13 cellular contexts compared by ENCODE assay signal in genomic region chr3:73786346-73786807, GRCh38.
A peak's percentile ranks its signal among the peaks of the same experiment; 100 is the strongest.
DNase-seq lines count a peak whose midpoint lies in the region; ATAC-seq and TF ChIP-seq lines count a peak whose summit lies in the region.
"Had no signal": no experiment of that assay in that cellular context is flagged by ENCODE, and none has a peak within 500 bp of the region (broad histone marks: within the 10 kb centered on the region; RNA-seq: fewer than 3 reads in every experiment).

No MANE protein-coding gene starts in this region.

- H3K4ac ChIP-seq in mesenchymal stem cell (ENCODE audit: low read depth in 1 of 2, low read length in 2 of 2), result no peak overlapping the region

- no peak overlapping the region for H2AFZ ChIP-seq in mesenchymal stem cell (ENCODE audit: low read depth, low read length)

- peak overlapping the region; percentile 87 for H3K27ac ChIP-seq in mesenchymal stem cell (ENCODE audit: low read length, poor library complexity, severe bottlenecking)
- H3K27ac ChIP-seq: HL-60 had no signal

- H3K4me1 ChIP-seq in mesenchymal stem cell (ENCODE audit: control insufficient read depth, insufficient read depth, low read depth, low read length), result peaks cover 2% of the 10 kb centered on the region

- no peak overlapping the region for H3K14ac ChIP-seq in mesenchymal stem cell (ENCODE audit: low read length in 2 of 2)

- peak; percentile 64 for DNase-seq in AG09319 (ENCODE audit: extremely low read depth, low read depth)
- DNase-seq in NCI-H69 (lab: John Stamatoyannopoulos, UW), result peak; percentile 8
- peak; percentile 73 to 87 for DNase-seq in dermis microvascular lymphatic vessel endothelial cell (ENCODE audit: low read depth in 2 of 2)
- peak; percentile 63 for DNase-seq in mesenchymal stem cell
- no peak for DNase-seq in activated T-cell treated with anti-CD3 and anti-CD28 coated beads, Interleukin-2, amount 50 U/mL, for 72 hours
- DNase-seq in cerebellum (ENCODE audit: low spot score), result no peak
- no peak for DNase-seq in stimulated activated CD4-positive, alpha-beta T cell treated with anti-CD3 and anti-CD28 coated beads, Interleukin-2, amount 100 ng/mL, for 24 hours
- no peak for DNase-seq in NK-92 (lab: John Stamatoyannopoulos, UW; ENCODE audit: unreplicated experiment)
- DNase-seq: activated T-cell treated with anti-CD3 and anti-CD28 coated beads for 4 hours; CD8-positive, alpha-beta T cell; NCI-H1436 treated with DMSO at 0.1 percent for 48 hours had no signal

- no peak overlapping the region for H4K91ac ChIP-seq in mesenchymal stem cell (ENCODE audit: low read length)

- no peak overlapping the region for H3K23ac ChIP-seq in mesenchymal stem cell (ENCODE audit: low read length in 2 of 2)

- no CpG with 5 or more reads among the region's 1 CpG for WGBS in mesenchymal stem cell

- no peak overlapping the region for H3K18ac ChIP-seq in mesenchymal stem cell (ENCODE audit: low read depth in 1 of 2, low read length in 2 of 2)

- no peak for ATAC-seq in activated T-cell treated with anti-CD3 and anti-CD28 coated beads, Interleukin-2, amount 50 U/mL, for 72 hours (replicated peaks in 1 of 2)
- ATAC-seq: CD8-positive, alpha-beta T cell had no signal

- no peak overlapping the region for H2BK15ac ChIP-seq in mesenchymal stem cell (ENCODE audit: low read depth, poor library complexity, severe bottlenecking)

- H3K9ac ChIP-seq in mesenchymal stem cell (ENCODE audit: low read length), result peak overlapping the region; percentile 77

- no peaks in the 10 kb centered on the region for H3K4me1 Mint-ChIP-seq in activated T-cell treated with anti-CD3 and anti-CD28 coated beads, Interleukin-2, amount 50 U/mL, for 72 hours (ENCODE audit: low read depth)
- H3K4me1 Mint-ChIP-seq: memory B cell had no signal

- no peak for TF ChIP-seq CTCF in AG09319 (IDR thresholded peaks at IDR 0.05; ENCODE audit: low read depth, low read length)

- H2BK5ac ChIP-seq in mesenchymal stem cell (ENCODE audit: low read depth, low read length, poor library complexity, severe bottlenecking), result no peak overlapping the region

- no peak overlapping the region for H3K27ac Mint-ChIP-seq in activated T-cell treated with anti-CD3 and anti-CD28 coated beads, Interleukin-2, amount 50 U/mL, for 72 hours
- H3K27ac Mint-ChIP-seq: CD8-positive, alpha-beta T cell; memory B cell had no signal

- H3K4me3 Mint-ChIP-seq in activated T-cell treated with anti-CD3 and anti-CD28 coated beads, Interleukin-2, amount 50 U/mL, for 72 hours, result no peak overlapping the region
- H3K4me3 Mint-ChIP-seq: CD8-positive, alpha-beta T cell; memory B cell had no signal

- H3K36me3 Mint-ChIP-seq in activated T-cell treated with anti-CD3 and anti-CD28 coated beads, Interleukin-2, amount 50 U/mL, for 72 hours (ENCODE audit: insufficient read depth in 2 of 2), result no peaks in the 10 kb centered on the region
- H3K36me3 Mint-ChIP-seq: CD8-positive, alpha-beta T cell; memory B cell had no signal

- H2BK12ac ChIP-seq in mesenchymal stem cell (ENCODE audit: low read length in 2 of 2), result no peak overlapping the region

- H2BK120ac ChIP-seq in mesenchymal stem cell (ENCODE audit: low read depth, low read length), result no peak overlapping the region

- H3K4me2 ChIP-seq in mesenchymal stem cell (ENCODE audit: low read length, poor library complexity, severe bottlenecking), result no peak overlapping the region

- no peak overlapping the region for H4K8ac ChIP-seq in mesenchymal stem cell (ENCODE audit: low read length)

- no peaks in the 10 kb centered on the region for H3K27me3 Mint-ChIP-seq in activated T-cell treated with anti-CD3 and anti-CD28 coated beads, Interleukin-2, amount 50 U/mL, for 72 hours (ENCODE audit: low read depth)

- peak overlapping the region in 1 of 2 experiments; percentile 35 for H3K4me3 ChIP-seq in mesenchymal stem cell (ENCODE audit: insufficient read depth in 1 of 2, low read depth in 1 of 2, low read length in 2 of 2)

- no peaks in the 10 kb centered on the region for H3K9me3 ChIP-seq in mesenchymal stem cell (ENCODE audit: control insufficient read depth, low read length)

- H3K79me1 ChIP-seq in mesenchymal stem cell (replicated peaks; ENCODE audit: low read length, poor library complexity, severe bottlenecking), result no peaks in the 10 kb centered on the region

- peaks cover 0 to 4% of the 10 kb centered on the region in 2 donors for H3K9me3 Mint-ChIP-seq in activated T-cell treated with anti-CD3 and anti-CD28 coated beads, Interleukin-2, amount 50 U/mL, for 72 hours

- H3K27me3 ChIP-seq in mesenchymal stem cell (ENCODE audit: control insufficient read depth in 1 of 2, insufficient read depth in 1 of 2, low read length in 2 of 2), result no peaks in the 10 kb centered on the region

- H3K36me3 ChIP-seq in mesenchymal stem cell (ENCODE audit: control insufficient read depth in 1 of 2, insufficient read depth in 2 of 2, low read depth in 1 of 2, low read length in 2 of 2), result no peaks in the 10 kb centered on the region

- H2AK5ac ChIP-seq in mesenchymal stem cell (ENCODE audit: low read length, severe bottlenecking), result no peak overlapping the region

Comparison
In these comparisons a context has a peak if more than half of its experiments do, and no peak if none do; other contexts are left out.
1. DNase-seq: peak in AG09319 (single experiment), NCI-H69 (single experiment), dermis microvascular lymphatic vessel endothelial cell (2 of 2) and mesenchymal stem cell (single experiment); none in activated T-cell treated with anti-CD3 and anti-CD28 coated beads, Interleukin-2, amount 50 U/mL, for 72 hours (0 of 2), cerebellum (single experiment), stimulated activated CD4-positive, alpha-beta T cell treated with anti-CD3 and anti-CD28 coated beads, Interleukin-2, amount 100 ng/mL, for 24 hours (0 of 2) and NK-92 (single experiment).